1 cellular context compared by ENCODE assay signal in genomic region chr12:15687583-15687982, GRCh38.
A peak's percentile ranks its signal among the peaks of the same experiment; 100 is the strongest.
TF ChIP-seq lines count a peak whose summit lies in the region.

No MANE protein-coding gene starts in this region.

TF ChIP-seq in HepG2, 621 proteins besides CTCF, POLR2A, EP300 and RAD21 (continued from another document):
- TF ChIP-seq ATF2 (CRISPR knock-in tag; IDR thresholded peaks at IDR 0.05) (no peak), MAZ (IDR thresholded peaks at IDR 0.05; ENCODE audit: borderline replicate concordance, low read depth, low read length) (no peak), MAZ (CRISPR knock-in tag; IDR thresholded peaks at IDR 0.05; ENCODE audit: low read depth) (no peak), DZIP1 (CRISPR knock-in tag; IDR thresholded peaks at IDR 0.05) (no peak), PHF21A (CRISPR knock-in tag; IDR thresholded peaks at IDR 0.05) (no peak), IRF1 (CRISPR knock-in tag; IDR thresholded peaks at IDR 0.05; ENCODE audit: low read depth) (no peak), BRD4 (CRISPR knock-in tag; IDR thresholded peaks at IDR 0.05) (no peak), AGO1 (IDR thresholded peaks at IDR 0.05; ENCODE audit: low read depth, low read length, poor library complexity, severe bottlenecking) (no peak), ZNF143 (CRISPR knock-in tag; IDR thresholded peaks at IDR 0.05) (no peak), ZNF34 (CRISPR knock-in tag; IDR thresholded peaks at IDR 0.05; ENCODE audit: borderline replicate concordance) (no peak), ATF7 (IDR thresholded peaks at IDR 0.05) (peak; percentile 83), ATF7 (CRISPR knock-in tag; IDR thresholded peaks at IDR 0.05) (no peak), ZNF136 (CRISPR knock-in tag; IDR thresholded peaks at IDR 0.05; ENCODE audit: low read depth) (no peak), ZBTB39 (CRISPR knock-in tag; IDR thresholded peaks at IDR 0.05) (no peak), ZNF224 (CRISPR knock-in tag; IDR thresholded peaks at IDR 0.05) (no peak), ZNF646 (CRISPR knock-in tag; IDR thresholded peaks at IDR 0.05) (no peak), CREB1 (IDR thresholded peaks at IDR 0.05) (peak; percentile 55), CREB1 (CRISPR knock-in tag; IDR thresholded peaks at IDR 0.05) (no peak), ZNF343 (CRISPR knock-in tag; IDR thresholded peaks at IDR 0.05) (no peak)
